ENCODE assay signal across 8 cellular contexts in the genomic region with DNA sequence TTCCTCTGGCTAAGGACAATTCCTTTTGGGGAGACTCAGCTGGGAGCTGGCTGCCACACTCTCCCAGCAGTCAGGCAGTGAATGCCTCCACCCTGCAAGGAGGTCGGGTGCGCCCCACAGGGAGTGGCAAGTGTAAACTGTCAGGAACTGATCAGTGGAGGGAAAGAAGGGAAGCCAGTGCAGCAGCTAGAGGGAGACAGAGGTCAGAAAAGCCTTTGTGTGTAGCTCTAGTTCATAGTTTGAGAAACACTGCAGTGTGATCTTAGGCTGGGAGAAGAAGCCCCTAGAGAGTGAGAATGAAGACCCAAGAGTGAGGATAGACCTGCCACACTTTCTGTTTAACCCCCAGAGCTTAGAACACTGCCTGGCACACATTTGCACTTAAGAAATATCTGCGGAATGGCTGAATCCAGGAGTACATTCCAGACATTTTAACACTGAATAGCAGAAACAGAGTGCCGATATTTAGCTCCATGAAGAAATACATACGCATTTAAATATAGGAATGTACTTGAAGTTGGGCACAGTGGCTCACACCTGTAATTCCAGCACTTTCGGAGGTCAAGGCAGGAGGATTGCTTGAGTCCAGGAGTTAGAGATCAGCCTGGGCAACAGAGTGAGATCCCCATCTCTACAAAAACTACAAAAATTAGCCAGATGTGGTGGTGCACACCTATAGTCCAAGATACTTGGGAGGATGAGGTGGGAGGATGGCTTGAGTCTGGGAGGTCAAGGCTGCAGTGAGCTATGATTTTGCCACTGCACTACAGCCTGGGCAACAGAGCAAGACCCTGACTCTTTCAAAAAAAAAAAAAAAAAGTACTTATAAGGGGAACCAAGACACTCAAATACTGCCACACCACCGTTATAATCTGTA. TPM values are rescaled to one million over a fixed set of nuclear protein-coding genes. Genes with fewer than 3 reads are reported as not detected.
A peak's percentile ranks its signal among the peaks of the same experiment; 100 is the strongest.
DNase-seq lines count a peak whose midpoint lies in the region; ATAC-seq and TF ChIP-seq lines count a peak whose summit lies in the region.

No MANE protein-coding gene starts in this region.

- peak; percentile 53 to 54 for DNase-seq in cardiac muscle cell (ENCODE audit: low read depth in 1 of 2, low spot score in 1 of 2)
- no peak for DNase-seq in Right ventricle myocardium inferior (ENCODE audit: missing footprints)
- DNase-seq in NCI-H82 (lab: John Stamatoyannopoulos, UW) = peak; percentile 83
- peak; percentile 81 for DNase-seq in endodermal cell
- DNase-seq in nucleus accumbens (lab: John Stamatoyannopoulos, UW) = peak in 35 of 56 donors; percentile 3 to 57 (median 21)
- DNase-seq in sciatic nerve (ENCODE audit: low spot score) = no peak

- H3K9me3 ChIP-seq in cardiac muscle cell (ENCODE audit: low read depth) (no peaks in the 10 kb centered on the region), endodermal cell (ENCODE audit: control insufficient read depth, low read length) (no peaks in the 10 kb centered on the region)

- ATAC-seq in Right ventricle myocardium inferior (no peak), sciatic nerve (no peak), GM21619 (IDR thresholded peaks at IDR 0.05; ENCODE audit: unreplicated experiment) (no peak), HG03045 (IDR thresholded peaks at IDR 0.05; ENCODE audit: unreplicated experiment) (no peak)

- H3K27ac ChIP-seq in cardiac muscle cell = no peak overlapping the region
- no peak overlapping the region for H3K27ac ChIP-seq in endodermal cell (ENCODE audit: low read depth, low read length)

- H3K27me3 Mint-ChIP-seq in endodermal cell (ENCODE audit: insufficient read depth) = no peaks in the 10 kb centered on the region

- no peak overlapping the region for H3K4me3 Mint-ChIP-seq in endodermal cell

- H3K9me3 Mint-ChIP-seq in endodermal cell = no peaks in the 10 kb centered on the region

- H3K4me1 Mint-ChIP-seq in endodermal cell = peaks cover 10% of the 10 kb centered on the region

- WGBS in endodermal cell (ENCODE audit: insufficient coverage in 1 of 2, insufficient read length in 1 of 2), 2 experiments = 74 to 76% methylated on average over 6 to 7 of the region's 7 CpGs

- H3K36me3 ChIP-seq in cardiac muscle cell = no peaks in the 10 kb centered on the region
- H3K36me3 ChIP-seq in endodermal cell (ENCODE audit: control insufficient read depth, insufficient read depth, low read length) = no peaks in the 10 kb centered on the region

- TF ChIP-seq CTCF in cardiac muscle cell (IDR thresholded peaks at IDR 0.05; ENCODE audit: low read depth, low read length) (peak; percentile 74), endodermal cell (conservative IDR thresholded peaks at IDR 0.05) (peak; percentile 82)

- no peaks in the 10 kb centered on the region for H3K36me3 Mint-ChIP-seq in endodermal cell (ENCODE audit: low read depth)

- no peak overlapping the region for H3K4me3 ChIP-seq in cardiac muscle cell
- no peak overlapping the region for H3K4me3 ChIP-seq in endodermal cell (ENCODE audit: low read length)

- no peak overlapping the region for H3K9ac ChIP-seq in endodermal cell (ENCODE audit: extremely low read depth, low read length, poor library complexity, severe bottlenecking)

- H3K27me3 ChIP-seq in cardiac muscle cell (no peaks in the 10 kb centered on the region), endodermal cell (ENCODE audit: control insufficient read depth, insufficient read depth, low read length, poor library complexity, severe bottlenecking) (no peaks in the 10 kb centered on the region)

- intact Hi-C loops in Right ventricle myocardium inferior (cut with DNase I) = no loop called here
- intact Hi-C loops in sciatic nerve (cut with DNase I) = no loop called here

- peak overlapping the region; percentile 55 for H3K27ac Mint-ChIP-seq in endodermal cell

- no peaks in the 10 kb centered on the region for H3K4me1 ChIP-seq in cardiac muscle cell (ENCODE audit: low read depth)
- H3K4me1 ChIP-seq in endodermal cell (ENCODE audit: control insufficient read depth, insufficient read depth, low read length) = no peaks in the 10 kb centered on the region

RNA-seq across cellular contexts. Expression of a gene that starts 11.1 kb away (rescaled TPM):
- total RNA-seq in cardiac muscle cell = not detected in 2 replicates
- polyA plus RNA-seq in cardiac muscle cell = not detected in 2 replicates
- total RNA-seq in Right ventricle myocardium inferior = not detected
- under 1 TPM in 1 of 2 donors, not detected in 1; 0.29 TPM for total RNA-seq in endodermal cell
- polyA plus RNA-seq in endodermal cell (2013, experiment 1 of 2) = not detected
- not detected for polyA plus RNA-seq in endodermal cell (2013, experiment 2 of 2)
- total RNA-seq in sciatic nerve = not detected

Comparison
In these comparisons a context has a peak if more than half of its experiments do, and no peak if none do; other contexts are left out.
1. DNase-seq: peak in cardiac muscle cell (2 of 2), NCI-H82 (single experiment), endodermal cell (single experiment) and nucleus accumbens (35 of 56); none in Right ventricle myocardium inferior (single experiment) and sciatic nerve (single experiment).